In genomic region chr2:74325815-74326214, GRCh38 we compare ENCODE assay signal across 2 cellular contexts.
TF ChIP-seq lines count a peak whose summit lies in the region.

No MANE protein-coding gene starts in this region.

TF ChIP-seq in HepG2, 621 proteins besides CTCF, POLR2A, EP300 and RAD21:
- TF ChIP-seq HOMEZ (CRISPR knock-in tag; IDR thresholded peaks at IDR 0.05; ENCODE audit: low read depth): no peak
- peak; percentile 92 for TF ChIP-seq HNRNPK (IDR thresholded peaks at IDR 0.05; ENCODE audit: low read depth, low read length, poor library complexity, severe bottlenecking)
- no peak for TF ChIP-seq ZNF350 (CRISPR knock-in tag; IDR thresholded peaks at IDR 0.05; ENCODE audit: borderline replicate concordance, low read depth)
- peak; percentile 84 for TF ChIP-seq PCBP2 (optimal IDR thresholded peaks at IDR 0.05; ENCODE audit: low read depth, low read length, poor library complexity, severe bottlenecking)

TF ChIP-seq in K562, 482 proteins besides CTCF, POLR2A, EP300 and RAD21:
- peak; percentile 37 for TF ChIP-seq PCBP2 (IDR thresholded peaks at IDR 0.05; ENCODE audit: low read depth, low read length, poor library complexity, severe bottlenecking)
- no peak for TF ChIP-seq ID3 (CRISPR knock-in tag; IDR thresholded peaks at IDR 0.05)
- TF ChIP-seq ID3 (tag; IDR thresholded peaks at IDR 0.05): no peak
- TF ChIP-seq HNRNPK (IDR thresholded peaks at IDR 0.05; ENCODE audit: low read depth, low read length, poor library complexity, severe bottlenecking): peak; percentile 53
- TF ChIP-seq TCF7L2 (IDR thresholded peaks at IDR 0.05; ENCODE audit: low read depth, low read length): no peak
- peak; percentile 59 for TF ChIP-seq ZNF512 (tag; IDR thresholded peaks at IDR 0.05)
